Comparison of ENCODE assay signal across 10 cellular contexts in genomic region chr20:36506253-36506652, GRCh38. TPM values are rescaled to one million over a fixed set of nuclear protein-coding genes. Genes with fewer than 3 reads are reported as not detected.
DNase-seq lines count a peak whose midpoint lies in the region; ATAC-seq and TF ChIP-seq lines count a peak whose summit lies in the region.
"Had no signal": no experiment of that assay in that cellular context is flagged by ENCODE, and none has a peak within 500 bp of the region (broad histone marks: within the 10 kb centered on the region; RNA-seq: fewer than 3 reads in every experiment).

No MANE protein-coding gene starts in this region.

- no peak overlapping the region for H3K27ac ChIP-seq in CD4-positive, CD25-positive, alpha-beta regulatory T cell (ENCODE audit: insufficient read depth, low read length, poor library complexity, severe bottlenecking)
- H3K27ac ChIP-seq in Peyer's patch = no peak overlapping the region
- no peak overlapping the region for H3K27ac ChIP-seq in suprapubic skin
- H3K27ac ChIP-seq: upper lobe of left lung had no signal

- peaks cover 10% of the 10 kb centered on the region for H3K4me1 ChIP-seq in CD4-positive, CD25-positive, alpha-beta regulatory T cell (ENCODE audit: control insufficient read depth, insufficient read depth, low read length, poor library complexity, severe bottlenecking)
- no peaks in the 10 kb centered on the region for H3K4me1 ChIP-seq in Peyer's patch
- no peaks in the 10 kb centered on the region for H3K4me1 ChIP-seq in suprapubic skin
- H3K4me1 ChIP-seq: upper lobe of left lung had no signal

- TF ChIP-seq POLR2A in Peyer's patch (IDR thresholded peaks at IDR 0.05) (no peak), suprapubic skin (IDR thresholded peaks at IDR 0.05) (no peak)

- WGBS in suprapubic skin = 62% methylated on average over 1 of the region's 1 CpG

- ATAC-seq in CD4-positive, CD25-positive, alpha-beta regulatory T cell (ENCODE audit: low read depth in 2 of 2) = peak; percentile 37 to 67
- no peak for ATAC-seq in HG03520 (IDR thresholded peaks at IDR 0.05; ENCODE audit: unreplicated experiment)

- H3K36me3 Mint-ChIP-seq in CD4-positive, CD25-positive, alpha-beta regulatory T cell = peaks cover 21% of the 10 kb centered on the region

- in situ Hi-C loops in GM13977 (cut with MboI; ENCODE audit: low pct_unique_long_range_greater_than_20kb, low sequenced_read_pairs, unreplicated experiment) = no loop called here

- peaks cover 24% of the 10 kb centered on the region for H3K36me3 ChIP-seq in CD4-positive, CD25-positive, alpha-beta regulatory T cell (ENCODE audit: control insufficient read depth, insufficient read depth, low read length)
- peaks cover 0 to 87% (median 0%) of the 10 kb centered on the region in 3 donors for H3K36me3 ChIP-seq in Peyer's patch
- peaks cover 86% of the 10 kb centered on the region for H3K36me3 ChIP-seq in suprapubic skin

- no peaks in the 10 kb centered on the region for H3K9me3 ChIP-seq in CD4-positive, CD25-positive, alpha-beta regulatory T cell (ENCODE audit: control insufficient read depth in 2 of 2, low read length in 2 of 2)
- H3K9me3 ChIP-seq in Peyer's patch (no peaks in the 10 kb centered on the region), suprapubic skin (no peaks in the 10 kb centered on the region)
- H3K9me3 ChIP-seq: upper lobe of left lung had no signal

- peak in 2 of 3 donors; percentile 26 to 44 for DNase-seq in CD4-positive, CD25-positive, alpha-beta regulatory T cell
- no peak for DNase-seq in GM13977 (ENCODE audit: low spot score)
- peak in 1 of 3 donors; percentile 29 for DNase-seq in Peyer's patch
- DNase-seq in fibroblast of villous mesenchyme (ENCODE audit: low read depth) = no peak
- no peak for DNase-seq in LoVo (ENCODE audit: low spot score)
- no peak for DNase-seq in NCI-H1417 treated with DMSO at 0.1 percent for 48 hours (lab: John Stamatoyannopoulos, UW)
- no peak for DNase-seq in suprapubic skin (ENCODE audit: low spot score in 2 of 2)
- DNase-seq: SHP77 treated with DMSO at 0.1 percent for 48 hours, upper lobe of left lung had no signal

- no peak for TF ChIP-seq EP300 in suprapubic skin (IDR thresholded peaks at IDR 0.05)

- TF ChIP-seq CTCF in GM13977 (IDR thresholded peaks at IDR 0.05; ENCODE audit: extremely low read depth, insufficient read depth, missing control alignments) (peak; percentile 49), Peyer's patch (IDR thresholded peaks at IDR 0.05) (peak in 4 of 6 experiments; percentile 17 to 30 (median 22)), fibroblast of villous mesenchyme (IDR thresholded peaks at IDR 0.05; ENCODE audit: insufficient read depth, low read depth, low read length) (peak; percentile 50), suprapubic skin (IDR thresholded peaks at IDR 0.05) (no peak)

- no peaks in the 10 kb centered on the region for H3K27me3 ChIP-seq in CD4-positive, CD25-positive, alpha-beta regulatory T cell (ENCODE audit: control insufficient read depth, insufficient read depth, low read length)
- H3K27me3 ChIP-seq in Peyer's patch (no peaks in the 10 kb centered on the region), suprapubic skin (no peaks in the 10 kb centered on the region)
- H3K27me3 ChIP-seq: upper lobe of left lung had no signal

- peak overlapping the region in 2 of 3 donors; percentile 22 to 52 for H3K27ac Mint-ChIP-seq in CD4-positive, CD25-positive, alpha-beta regulatory T cell

- peaks cover 14 to 27% (median 19%) of the 10 kb centered on the region in 4 donors for H3K4me1 Mint-ChIP-seq in CD4-positive, CD25-positive, alpha-beta regulatory T cell

- H3K4me3 ChIP-seq in CD4-positive, CD25-positive, alpha-beta regulatory T cell (ENCODE audit: low read depth, low read length) = no peak overlapping the region
- H3K4me3 ChIP-seq in Peyer's patch (no peak overlapping the region), fibroblast of villous mesenchyme (ENCODE audit: low read depth, low read length) (no peak overlapping the region), suprapubic skin (no peak overlapping the region)
- H3K4me3 ChIP-seq: upper lobe of left lung had no signal

- no peaks in the 10 kb centered on the region for H3K27me3 Mint-ChIP-seq in CD4-positive, CD25-positive, alpha-beta regulatory T cell

- no peak overlapping the region for H3K4me3 Mint-ChIP-seq in CD4-positive, CD25-positive, alpha-beta regulatory T cell

- H3K9me3 Mint-ChIP-seq in CD4-positive, CD25-positive, alpha-beta regulatory T cell = no peaks in the 10 kb centered on the region

RNA-seq across cellular contexts. Expression of gene MYL9, which starts 35.1 kb away (rescaled TPM):
- total RNA-seq in CD4-positive, CD25-positive, alpha-beta regulatory T cell = 7.7 TPM
- polyA plus RNA-seq in CD4-positive, CD25-positive, alpha-beta regulatory T cell = not detected
- 10 to 100 TPM; 34.2 to 99.0 (median 58.2) TPM for total RNA-seq in Peyer's patch
- total RNA-seq in fibroblast of villous mesenchyme = 184 and 195 TPM in 2 replicates
- total RNA-seq in suprapubic skin = 10 to 100 TPM; 29.4 to 34.0 (median 30.7) TPM

Comparison
In these comparisons a context has a peak if more than half of its experiments do, and no peak if none do; other contexts are left out.
1. DNase-seq: peak in CD4-positive, CD25-positive, alpha-beta regulatory T cell (2 of 3); none in GM13977 (single experiment), fibroblast of villous mesenchyme (single experiment), LoVo (single experiment), NCI-H1417 treated with DMSO at 0.1 percent for 48 hours (single experiment) and suprapubic skin (0 of 2).
2. CTCF ChIP-seq: peak in GM13977 (single experiment), Peyer's patch (4 of 6) and fibroblast of villous mesenchyme (single experiment); none in suprapubic skin (0 of 2).